In the genomic region with DNA sequence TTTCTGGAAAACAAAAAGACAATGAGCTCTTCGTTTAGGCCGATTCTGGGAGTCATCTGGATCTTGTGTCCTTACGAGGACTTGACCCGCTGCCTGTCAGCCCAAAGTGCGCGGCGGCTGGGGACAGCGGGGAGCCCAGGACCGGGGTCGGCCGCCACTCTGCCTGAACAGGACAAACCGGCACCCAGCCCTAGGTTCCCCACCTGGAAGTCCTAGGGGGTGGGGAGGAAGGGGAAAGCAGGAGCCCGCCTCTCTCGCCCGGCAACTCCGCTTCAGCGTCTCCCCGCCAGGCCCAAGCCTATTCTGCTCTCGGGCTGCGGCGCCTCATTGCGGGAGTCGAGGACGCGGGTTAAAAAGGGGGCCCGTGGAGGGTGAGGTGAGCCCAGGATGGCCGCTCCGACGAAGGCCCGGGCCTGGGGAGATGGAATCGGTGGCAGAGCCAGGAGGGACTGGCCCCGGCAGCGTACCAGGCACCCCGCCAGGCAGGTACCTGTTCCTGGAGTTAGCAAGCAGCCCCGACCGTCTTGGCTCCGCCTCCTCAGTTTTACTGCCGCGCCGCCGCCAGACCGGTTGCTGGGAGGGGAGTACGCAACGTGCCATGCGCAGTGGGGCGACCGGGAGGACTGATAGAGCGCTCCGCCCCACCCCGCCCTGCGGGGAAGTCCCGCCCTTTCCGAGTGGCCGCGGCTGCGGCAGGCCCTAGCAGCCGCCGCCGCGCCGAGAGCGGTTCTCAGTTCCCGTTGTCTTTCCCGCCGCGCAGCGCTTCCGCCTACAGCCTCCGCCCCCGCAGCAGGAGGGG, we compare ENCODE assay signal across 8 cellular contexts. TPM values are rescaled to one million over a fixed set of nuclear protein-coding genes. Genes with fewer than 3 reads are reported as not detected.
DNase-seq lines count a peak whose midpoint lies in the region; ATAC-seq and TF ChIP-seq lines count a peak whose summit lies in the region.

A gene with protein sequence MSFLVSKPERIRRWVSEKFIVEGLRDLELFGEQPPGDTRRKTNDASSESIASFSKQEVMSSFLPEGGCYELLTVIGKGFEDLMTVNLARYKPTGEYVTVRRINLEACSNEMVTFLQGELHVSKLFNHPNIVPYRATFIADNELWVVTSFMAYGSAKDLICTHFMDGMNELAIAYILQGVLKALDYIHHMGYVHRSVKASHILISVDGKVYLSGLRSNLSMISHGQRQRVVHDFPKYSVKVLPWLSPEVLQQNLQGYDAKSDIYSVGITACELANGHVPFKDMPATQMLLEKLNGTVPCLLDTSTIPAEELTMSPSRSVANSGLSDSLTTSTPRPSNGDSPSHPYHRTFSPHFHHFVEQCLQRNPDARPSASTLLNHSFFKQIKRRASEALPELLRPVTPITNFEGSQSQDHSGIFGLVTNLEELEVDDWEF (minus strand): TSS at position 549 of the 799 bp plus-strand sequence. CDS start 13,430 bp downstream, outside the sequence.

- H3K4me3 Mint-ChIP-seq in GM23338 (peak within 1 kb of the TSS; percentile 95), natural killer cell (peak within 1 kb of the TSS; percentile 94)
- H3K4me3 Mint-ChIP-seq in activated T-helper 17 cell treated with anti-CD3 and anti-CD28 coated beads, Interleukin-2, amount 50 U/mL, for 72 hours: peak within 1 kb of the TSS; percentile 89

- peak; percentile 99 for DNase-seq in GM23338 (ENCODE audit: low spot score)
- peak; percentile 95 for DNase-seq in LHCN-M2 (ENCODE audit: low read depth)
- peak; percentile 99 for DNase-seq in RPMI8226
- peak; percentile 92 for DNase-seq in fibroblast of mammary gland (ENCODE audit: low read depth)
- DNase-seq in natural killer cell: peak; percentile 96
- DNase-seq in stimulated activated naive CD4-positive, alpha-beta T cell treated with Interleukin-2 at 50 U/mL for 16 hours (lab: John Stamatoyannopoulos, UW): peak; percentile 99

- no peaks in the 10 kb centered on the region; the same call in 1 of the 2 replicates for H4K20me1 ChIP-seq in DOHH2 (ENCODE audit: control insufficient read depth, insufficient read depth, low read depth, low read length)
- no peaks in the 10 kb centered on the region for H4K20me1 ChIP-seq in GM23338 (replicated peaks; ENCODE audit: insufficient read depth)

- H3K79me2 ChIP-seq in DOHH2 (ENCODE audit: control insufficient read depth, low read length) (peaks cover 34% of the 10 kb centered on the region), GM23338 (replicated peaks; ENCODE audit: insufficient read depth) (peaks cover 6% of the 10 kb centered on the region)

- H3K4me1 ChIP-seq in DOHH2 (ENCODE audit: control insufficient read depth, low read length) (peaks cover 47% of the 10 kb centered on the region), GM23338 (ENCODE audit: insufficient read depth) (peaks cover 9% of the 10 kb centered on the region; the same call in 1 of the 2 replicates)

- H3K27ac ChIP-seq in DOHH2 (ENCODE audit: low read depth, low read length): peak within 1 kb of the TSS; percentile 96
- peak within 1 kb of the TSS; percentile 100 for H3K27ac ChIP-seq in GM23338 (ENCODE audit: low read depth)

- no peak for TF ChIP-seq CTCF in DOHH2 (IDR thresholded peaks at IDR 0.05; ENCODE audit: low read depth, low read length, poor library complexity, severe bottlenecking)
- no peak for TF ChIP-seq CTCF in GM23338 (conservative IDR thresholded peaks at IDR 0.05; ENCODE audit: low read depth in 2 of 2)
- TF ChIP-seq CTCF in fibroblast of mammary gland (conservative IDR thresholded peaks at IDR 0.05; ENCODE audit: control insufficient read depth, insufficient read depth, low read depth, low read length): no peak
- no peak for TF ChIP-seq CTCF in natural killer cell (IDR thresholded peaks at IDR 0.05)

- peak; percentile 94 for ATAC-seq in GM23338
- peak; percentile 92 for ATAC-seq in activated T-helper 17 cell treated with anti-CD3 and anti-CD28 coated beads, Interleukin-2, amount 50 U/mL, for 72 hours (replicated peaks)
- ATAC-seq in natural killer cell: peak; percentile 94 to 99 (median 94)

- H3K27me3 ChIP-seq in DOHH2 (ENCODE audit: control insufficient read depth, low read length): no peaks in the 10 kb centered on the region
- H3K27me3 ChIP-seq in GM23338 (ENCODE audit: insufficient read depth): no peaks in the 10 kb centered on the region

- H3K4me3 ChIP-seq in DOHH2 (ENCODE audit: low read length) (peak within 1 kb of the TSS; percentile 79), GM23338 (peak within 1 kb of the TSS; percentile 88), fibroblast of mammary gland (ENCODE audit: control insufficient read depth, low read depth, low read length) (peak within 1 kb of the TSS; percentile 87)

- H3K9me2 ChIP-seq in DOHH2 (replicated peaks; ENCODE audit: control insufficient read depth, low read length) (no peaks in the 10 kb centered on the region), GM23338 (ENCODE audit: insufficient read depth) (no peaks in the 10 kb centered on the region)

- H3K27me3 Mint-ChIP-seq in GM23338 (ENCODE audit: insufficient read depth, low read depth, poor library complexity) (peaks cover 12% of the 10 kb centered on the region), natural killer cell (ENCODE audit: low read depth in 2 of 2) (no peaks in the 10 kb centered on the region)
- H3K27me3 Mint-ChIP-seq in activated T-helper 17 cell treated with anti-CD3 and anti-CD28 coated beads, Interleukin-2, amount 50 U/mL, for 72 hours: no peaks in the 10 kb centered on the region

- H3K9me3 Mint-ChIP-seq in GM23338 (no peaks in the 10 kb centered on the region), natural killer cell (no peaks in the 10 kb centered on the region)
- no peaks in the 10 kb centered on the region for H3K9me3 Mint-ChIP-seq in activated T-helper 17 cell treated with anti-CD3 and anti-CD28 coated beads, Interleukin-2, amount 50 U/mL, for 72 hours

- peak within 1 kb of the TSS; percentile 91 for H3K4me2 ChIP-seq in DOHH2 (ENCODE audit: low read length)
- H3K4me2 ChIP-seq in GM23338: peak within 1 kb of the TSS; percentile 96

- H3K4me1 Mint-ChIP-seq in GM23338 (peaks cover 10% of the 10 kb centered on the region; the same call in 2 of the 3 replicates), natural killer cell (peaks cover 25 to 27% of the 10 kb centered on the region in 2 donors)
- H3K4me1 Mint-ChIP-seq in activated T-helper 17 cell treated with anti-CD3 and anti-CD28 coated beads, Interleukin-2, amount 50 U/mL, for 72 hours: peaks cover 5% of the 10 kb centered on the region

- H3K36me3 ChIP-seq in DOHH2 (ENCODE audit: control insufficient read depth, low read length): peaks cover 26% of the 10 kb centered on the region
- H3K36me3 ChIP-seq in GM23338 (ENCODE audit: insufficient read depth): peaks cover 9% of the 10 kb centered on the region; the same call in 1 of the 2 replicates

- peak within 1 kb of the TSS; percentile 98 for H3K27ac Mint-ChIP-seq in GM23338
- H3K27ac Mint-ChIP-seq in activated T-helper 17 cell treated with anti-CD3 and anti-CD28 coated beads, Interleukin-2, amount 50 U/mL, for 72 hours: peak within 1 kb of the TSS; percentile 95
- peak within 1 kb of the TSS; percentile 96 to 97 for H3K27ac Mint-ChIP-seq in natural killer cell

- H3K36me3 Mint-ChIP-seq in GM23338 (ENCODE audit: low read depth): peaks cover 10% of the 10 kb centered on the region; the same call in 2 of the 3 replicates
- peaks cover 26% of the 10 kb centered on the region for H3K36me3 Mint-ChIP-seq in activated T-helper 17 cell treated with anti-CD3 and anti-CD28 coated beads, Interleukin-2, amount 50 U/mL, for 72 hours (ENCODE audit: low read depth)
- no peaks in the 10 kb centered on the region for H3K36me3 Mint-ChIP-seq in natural killer cell

- H3K9me3 ChIP-seq in DOHH2 (ENCODE audit: control insufficient read depth, insufficient read depth, low read length): no peaks in the 10 kb centered on the region

- H3F3A ChIP-seq in DOHH2 (ENCODE audit: control insufficient read depth, insufficient read depth) (peaks cover 31% of the 10 kb centered on the region), GM23338 (replicated peaks; ENCODE audit: low read depth) (peaks cover 19% of the 10 kb centered on the region)

- peak within 1 kb of the TSS; percentile 90 for H2AFZ ChIP-seq in GM23338

- intact Hi-C loops in natural killer cell (cut with micrococcal nuclease): loop anchor here (1.0 kb wide), 2 partner anchors 32 to 44 kb away; a partner anchor contains a TSS

TF ChIP-seq in GM23338, 12 proteins besides CTCF, POLR2A, EP300 and RAD21 (continues in another document):
- TF ChIP-seq EZH2phosphoT487 (IDR thresholded peaks at IDR 0.05; ENCODE audit: unreplicated experiment): no peak
- 0 out of 2 replicates have a peak, but pooled peaks have one; percentile 27 for TF ChIP-seq CREB1 (CRISPR knock-in tag; IDR thresholded peaks at IDR 0.05; ENCODE audit: low read depth)
- TF ChIP-seq, protein P1, sequence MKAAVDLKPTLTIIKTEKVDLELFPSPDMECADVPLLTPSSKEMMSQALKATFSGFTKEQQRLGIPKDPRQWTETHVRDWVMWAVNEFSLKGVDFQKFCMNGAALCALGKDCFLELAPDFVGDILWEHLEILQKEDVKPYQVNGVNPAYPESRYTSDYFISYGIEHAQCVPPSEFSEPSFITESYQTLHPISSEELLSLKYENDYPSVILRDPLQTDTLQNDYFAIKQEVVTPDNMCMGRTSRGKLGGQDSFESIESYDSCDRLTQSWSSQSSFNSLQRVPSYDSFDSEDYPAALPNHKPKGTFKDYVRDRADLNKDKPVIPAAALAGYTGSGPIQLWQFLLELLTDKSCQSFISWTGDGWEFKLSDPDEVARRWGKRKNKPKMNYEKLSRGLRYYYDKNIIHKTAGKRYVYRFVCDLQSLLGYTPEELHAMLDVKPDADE (IDR thresholded peaks at IDR 0.05): 0 out of 2 replicates have a peak, but pooled peaks have one; percentile 40

RNA-seq across cellular contexts. Expression of the gene that starts here (rescaled TPM):
- 21.2 and 28.8 TPM in 2 replicates for total RNA-seq in GM23338 (2014; rRNA removed; shearing (Covaris generic))
- 17.8 and 18.0 TPM in 2 replicates for polyA plus RNA-seq in GM23338 (2016; fragmentation: Nextera tagmentation; extraction: Ambion mirVana)
- total RNA-seq in LHCN-M2 (2014; rRNA removed) (21.6 and 21.7 TPM in 2 replicates), natural killer cell (10 to 100 TPM; 72.6 to 83.1 (median 78.2) TPM)
- 20.3 TPM for polyA plus RNA-seq in LHCN-M2 (2012)
- 10 to 100 TPM; 49.0 to 56.8 TPM for total RNA-seq in activated T-helper 17 cell treated with anti-CD3 and anti-CD28 coated beads, Interleukin-2, amount 50 U/mL, for 72 hours

Comparison
In these comparisons a context has a peak if more than half of its experiments do, and no peak if none do; other contexts are left out.
1. Peak in every context shown above with its lines: DNase-seq, ATAC-seq, H3K4me3 ChIP-seq and H3K27ac ChIP-seq.